In genomic region chr2:88211809-88212154, GRCh38 we compare ENCODE assay signal across 22 cellular contexts. TPM values are rescaled to one million over a fixed set of nuclear protein-coding genes. Genes with fewer than 3 reads are reported as not detected.
DNase-seq lines count a peak whose midpoint lies in the region; ATAC-seq, FAIRE-seq and TF ChIP-seq lines count a peak whose summit lies in the region.
"Had no signal": no experiment of that assay in that cellular context is flagged by ENCODE, and none has a peak within 500 bp of the region (broad histone marks: within the 10 kb centered on the region; RNA-seq: fewer than 3 reads in every experiment).

No MANE protein-coding gene starts in this region.

- H3K27ac ChIP-seq in GM23338 (ENCODE audit: low read depth) (no peak overlapping the region), H1 (ENCODE audit: low read depth, low read length) (no peak overlapping the region), iPS-20b (ENCODE audit: low read length) (no peak overlapping the region)
- H3K27ac ChIP-seq: 22Rv1; A549; BLaER1 treated with 17β-estradiol and CSF1 and Interleukin-3, amounts not matched to agents 10 nM and 100 nM; C4-2B had no signal

- no peaks in the 10 kb centered on the region for H3K9me3 ChIP-seq in H1 (ENCODE audit: insufficient read depth in 2 of 2, low read depth in 1 of 2, low read length in 1 of 2)
- no peaks in the 10 kb centered on the region for H3K9me3 ChIP-seq in iPS-20b (ENCODE audit: insufficient read depth, low read depth, low read length)
- H3K9me3 ChIP-seq: A549; BLaER1 treated with 17β-estradiol and CSF1 and Interleukin-3, amounts not matched to agents 10 nM and 100 nM; Caco-2 had no signal

- POLR2A ChIA-PET in H1 (lab: Charles Lee; ENCODE audit: partially characterized antibody) = interaction anchor here (0.9 to 1.4 kb wide), 3 partner anchors 11 to 21 kb away, joined by 3 to 4 read pairs (median 3); no protein-coding TSS in a partner anchor

- H3K18ac ChIP-seq in H1 (ENCODE audit: extremely low read depth, low read length) = no peak overlapping the region

- H4K20me1 ChIP-seq in GM23338 (replicated peaks; ENCODE audit: insufficient read depth) (no peaks in the 10 kb centered on the region), H1 (replicated peaks in 1 of 2; ENCODE audit: control insufficient read depth in 1 of 2, insufficient read depth in 2 of 2, low read length in 2 of 2) (no peaks in the 10 kb centered on the region)
- H4K20me1 ChIP-seq: BLaER1 treated with 17β-estradiol and CSF1 and Interleukin-3, amounts not matched to agents 10 nM and 100 nM had no signal

- H2BK5ac ChIP-seq in H1 (ENCODE audit: low read depth, low read length) = no peak overlapping the region

- no peak for TF ChIP-seq EP300 in H1 (IDR thresholded peaks at IDR 0.05; ENCODE audit: borderline replicate concordance in 1 of 2, low read depth in 2 of 2, low read length in 2 of 2)

- no peak overlapping the region for H4K91ac ChIP-seq in H1 (replicated peaks; ENCODE audit: insufficient read length, low read length)

- no peak overlapping the region for H2BK20ac ChIP-seq in H1 (ENCODE audit: low read length)

- no peak overlapping the region for H3K14ac ChIP-seq in H1 (ENCODE audit: insufficient read length)

- no peak overlapping the region for H4K5ac ChIP-seq in H1 (ENCODE audit: insufficient read length, low read depth, low read length)

- no peaks in the 10 kb centered on the region for H3K23me2 ChIP-seq in H1 (ENCODE audit: low read depth, low read length)

- no peak for FAIRE-seq in H1 (lab: Jason Lieb, UNC)
- FAIRE-seq: A549, D721Med, G401.6, GM12891, GM19239 had no signal

- TF ChIP-seq POLR2A in H1 (IDR thresholded peaks at IDR 0.05; ENCODE audit: control extremely low read depth in 1 of 2, low read depth in 2 of 2, low read length in 2 of 2) = no peak

- H2BK120ac ChIP-seq in H1 (replicated peaks; ENCODE audit: low read depth, low read length) = peak overlapping the region; percentile 59

- no peak overlapping the region for H4K8ac ChIP-seq in H1 (ENCODE audit: extremely low read depth, insufficient read depth, low read length)

- no peak overlapping the region for H3K4me3 Mint-ChIP-seq in activated CD8-positive, alpha-beta memory T cell treated with anti-CD3 and anti-CD28 coated beads, Interleukin-2, amount 10 ng/mL, durations not matched to agents 7 days and 5 days
- no peak overlapping the region for H3K4me3 Mint-ChIP-seq in GM23338
- H3K4me3 Mint-ChIP-seq: B cell; CD4-positive, alpha-beta T cell; CD8-positive, alpha-beta T cell had no signal

- peaks cover 20% of the 10 kb centered on the region for H3K27me3 Mint-ChIP-seq in activated CD8-positive, alpha-beta memory T cell treated with anti-CD3 and anti-CD28 coated beads, Interleukin-2, amount 10 ng/mL, durations not matched to agents 7 days and 5 days
- no peaks in the 10 kb centered on the region for H3K27me3 Mint-ChIP-seq in GM23338 (ENCODE audit: insufficient read depth, low read depth, poor library complexity)

- no peak overlapping the region for H3K27ac Mint-ChIP-seq in activated CD8-positive, alpha-beta memory T cell treated with anti-CD3 and anti-CD28 coated beads, Interleukin-2, amount 10 ng/mL, durations not matched to agents 7 days and 5 days
- peak overlapping the region; percentile 80; the same call in 1 of the 2 replicates for H3K27ac Mint-ChIP-seq in GM23338
- H3K27ac Mint-ChIP-seq: B cell; CD4-positive, alpha-beta T cell; CD8-positive, alpha-beta T cell had no signal

- H3K79me1 ChIP-seq in H1 (ENCODE audit: low read depth, low read length) = no peaks in the 10 kb centered on the region

- TF ChIP-seq CTCF in GM23338 (conservative IDR thresholded peaks at IDR 0.05; ENCODE audit: low read depth in 2 of 2) (no peak), H1 (IDR thresholded peaks at IDR 0.05; ENCODE audit: control extremely low read depth in 1 of 3, insufficient read depth in 1 of 3, low read depth in 1 of 3, low read length in 3 of 3) (no peak)

- H3K4me1 ChIP-seq in GM23338 (ENCODE audit: insufficient read depth) (peaks cover 4% of the 10 kb centered on the region; the same call in 1 of the 2 replicates), H1 (replicated peaks in 1 of 4; ENCODE audit: control insufficient read depth in 3 of 4, insufficient read depth in 4 of 4, low read length in 3 of 4) (peaks cover 4 to 5% (median 4%) of the 10 kb centered on the region in 4 experiments; a peak in 6 of 7 replicates), iPS-20b (ENCODE audit: insufficient read depth, low read length) (peaks cover 11% of the 10 kb centered on the region)
- H3K4me1 ChIP-seq: A549; BLaER1 treated with 17β-estradiol and CSF1 and Interleukin-3, amounts not matched to agents 10 nM and 100 nM had no signal

- no peaks in the 10 kb centered on the region for H3K36me3 Mint-ChIP-seq in activated CD8-positive, alpha-beta memory T cell treated with anti-CD3 and anti-CD28 coated beads, Interleukin-2, amount 10 ng/mL, durations not matched to agents 7 days and 5 days
- no peaks in the 10 kb centered on the region for H3K36me3 Mint-ChIP-seq in GM23338 (ENCODE audit: low read depth)
- H3K36me3 Mint-ChIP-seq: CD8-positive, alpha-beta T cell had no signal

- no peak overlapping the region for H2BK15ac ChIP-seq in H1 (ENCODE audit: low read length)

- no peaks in the 10 kb centered on the region for H3K36me3 ChIP-seq in GM23338 (ENCODE audit: insufficient read depth)
- no peaks in the 10 kb centered on the region for H3K36me3 ChIP-seq in H1 (ENCODE audit: control insufficient read depth in 2 of 4, insufficient read depth in 4 of 4, low read length in 3 of 4)
- H3K36me3 ChIP-seq in iPS-20b (ENCODE audit: insufficient read depth, low read depth, low read length) = no peaks in the 10 kb centered on the region
- H3K36me3 ChIP-seq: BLaER1 treated with 17β-estradiol and CSF1 and Interleukin-3, amounts not matched to agents 10 nM and 100 nM had no signal

- H3K4me3 ChIP-seq in GM23338 (no peak overlapping the region), H1 (ENCODE audit: extremely low read depth in 1 of 4, insufficient read depth in 2 of 4, low read depth in 3 of 4, low read length in 4 of 4) (no peak overlapping the region), iPS-20b (ENCODE audit: low read length) (peak overlapping the region; percentile 48; the same call in 1 of the 2 replicates)
- H3K4me3 ChIP-seq: A549; BLaER1 treated with 17β-estradiol and CSF1 and Interleukin-3, amounts not matched to agents 10 nM and 100 nM had no signal

- no peak overlapping the region for H3K9ac ChIP-seq in H1 (replicated peaks in 1 of 4; ENCODE audit: extremely low read depth in 1 of 4, low read depth in 3 of 4, low read length in 3 of 4)
- peak overlapping the region; percentile 67; the same call in 1 of the 2 replicates for H3K9ac ChIP-seq in iPS-20b (ENCODE audit: low read depth, low read length)
- H3K9ac ChIP-seq: BLaER1 treated with 17β-estradiol and CSF1 and Interleukin-3, amounts not matched to agents 10 nM and 100 nM had no signal

- H3K79me2 ChIP-seq in GM23338 (replicated peaks; ENCODE audit: insufficient read depth) = no peaks in the 10 kb centered on the region
- no peaks in the 10 kb centered on the region for H3K79me2 ChIP-seq in H1 (ENCODE audit: control insufficient read depth in 1 of 2, insufficient read depth in 2 of 2, low read length in 2 of 2)

- peak; percentile 4 for DNase-seq in activated CD8-positive, alpha-beta memory T cell treated with anti-CD3 and anti-CD28 coated beads, Interleukin-2, amount 10 ng/mL, durations not matched to agents 7 days and 5 days
- DNase-seq in activated CD8-positive, alpha-beta memory T cell treated with anti-CD3 and anti-CD28 coated beads for 24 hours = no peak
- DNase-seq in GM23338 (ENCODE audit: low spot score) (no peak), H1 (ENCODE audit: low read depth in 1 of 2, low spot score in 2 of 2) (no peak), NCI-H2081 (lab: John Stamatoyannopoulos, UW) (no peak), SW480 (ENCODE audit: low spot score) (no peak), kidney tubule cell (ENCODE audit: low spot score) (no peak)
- DNase-seq: CD4-positive, alpha-beta T cell; CD8-positive, alpha-beta T cell; DMS79 treated with DMSO at 0.1 percent for 48 hours; GF-D8 had no signal

- H2AK5ac ChIP-seq in H1 (ENCODE audit: low read depth, low read length) = no peak overlapping the region

- ATAC-seq in activated CD8-positive, alpha-beta memory T cell treated with anti-CD3 and anti-CD28 coated beads, Interleukin-2, amount 10 ng/mL, durations not matched to agents 7 days and 5 days = no peak
- no peak for ATAC-seq in GM23338
- ATAC-seq: CD8-positive, alpha-beta T cell had no signal

- no peaks in the 10 kb centered on the region for H3K4me1 Mint-ChIP-seq in activated CD8-positive, alpha-beta memory T cell treated with anti-CD3 and anti-CD28 coated beads, Interleukin-2, amount 10 ng/mL, durations not matched to agents 7 days and 5 days
- H3K4me1 Mint-ChIP-seq in GM23338 = peaks cover 22% of the 10 kb centered on the region
- H3K4me1 Mint-ChIP-seq: B cell had no signal

- H2AFZ ChIP-seq in GM23338 (peak overlapping the region; percentile 72), H1 (ENCODE audit: low read length) (peak overlapping the region; percentile 98; the same call in 1 of the 2 replicates)

- no peak overlapping the region for H3K4ac ChIP-seq in H1 (replicated peaks; ENCODE audit: insufficient read length, low read depth, low read length)

- H2BK12ac ChIP-seq in H1 (ENCODE audit: low read depth, low read length) = 0 out of 2 replicates have a peak overlapping the region, but pooled peaks have one; percentile 45

- H3K9me2 ChIP-seq in GM23338 (ENCODE audit: insufficient read depth) = peaks cover 3% of the 10 kb centered on the region; the same call in 1 of the 2 replicates

- H3K23ac ChIP-seq in H1 (ENCODE audit: insufficient read length) = no peak overlapping the region

- peak overlapping the region; percentile 18 for H3K4me2 ChIP-seq in GM23338
- H3K4me2 ChIP-seq in H1 (ENCODE audit: insufficient read depth in 1 of 2, low read depth in 2 of 2, low read length in 2 of 2) = 0 out of 4 replicates have a peak overlapping the region, but pooled peaks of 1 of the 2 experiments have one; percentile 47
- H3K4me2 ChIP-seq: A549; BLaER1 treated with 17β-estradiol and CSF1 and Interleukin-3, amounts not matched to agents 10 nM and 100 nM had no signal

- H3K27me3 ChIP-seq in GM23338 (ENCODE audit: insufficient read depth) (no peaks in the 10 kb centered on the region), H1 (replicated peaks in 1 of 4; ENCODE audit: control insufficient read depth in 3 of 4, extremely low read depth in 1 of 4, insufficient read depth in 3 of 4, low read length in 3 of 4) (no peaks in the 10 kb centered on the region), iPS-20b (ENCODE audit: insufficient read depth, low read length) (no peaks in the 10 kb centered on the region)
- H3K27me3 ChIP-seq: BLaER1 treated with 17β-estradiol and CSF1 and Interleukin-3, amounts not matched to agents 10 nM and 100 nM had no signal

- CTCF ChIA-PET in activated CD8-positive, alpha-beta memory T cell treated with anti-CD3 and anti-CD28 coated beads, Interleukin-2, amount 10 ng/mL, durations not matched to agents 7 days and 5 days (lab: Charles Lee) = no interaction called here
- CTCF ChIA-PET in H1 (lab: Charles Lee; ENCODE audit: partially characterized antibody) = interaction anchor here (0.5 to 3.6 kb wide), 23 partner anchors 9 to 461 kb away, joined by 3 to 22 read pairs (median 4); no protein-coding TSS in a partner anchor

- H3K9me3 Mint-ChIP-seq in activated CD8-positive, alpha-beta memory T cell treated with anti-CD3 and anti-CD28 coated beads, Interleukin-2, amount 10 ng/mL, durations not matched to agents 7 days and 5 days (ENCODE audit: low read depth) = no peaks in the 10 kb centered on the region
- no peaks in the 10 kb centered on the region; the same call in 2 of the 3 replicates for H3K9me3 Mint-ChIP-seq in GM23338
- H3K9me3 Mint-ChIP-seq: CD8-positive, alpha-beta T cell had no signal

- no peak overlapping the region for H3K56ac ChIP-seq in H1 (replicated peaks; ENCODE audit: insufficient read length, low read depth, low read length)

- WGBS in H1 (ENCODE audit: extremely low coverage in 1 of 2, insufficient coverage in 1 of 2, insufficient read length in 1 of 2, insufficient replicate concordance in 2 of 2, low coverage in 1 of 2, low lambda C conversion rate in 2 of 2, missing lambda C conversion rate in 1 of 2), 2 experiments = 100% methylated on average over 2 of the region's 2 CpGs; no CpG with 5 or more reads in 1 of the 2 experiments

- H3F3A ChIP-seq in GM23338 (replicated peaks; ENCODE audit: low read depth) = no peaks in the 10 kb centered on the region

- TF ChIP-seq RAD21 in H1 (IDR thresholded peaks at IDR 0.05 in 1 of 2, conservative IDR thresholded peaks at IDR 0.05 in 1 of 2; ENCODE audit: low read depth in 2 of 2, low read length in 2 of 2) = no peak

RNA-seq across cellular contexts. Expression of gene THNSL2, which starts 41.6 kb away (rescaled TPM):
- under 1 TPM; 0.53 to 0.77 TPM for total RNA-seq in activated CD8-positive, alpha-beta memory T cell treated with anti-CD3 and anti-CD28 coated beads, Interleukin-2, amount 10 ng/mL, durations not matched to agents 7 days and 5 days
- total RNA-seq in GM23338 (2014; rRNA removed; shearing (Covaris generic)) = 8.6 and 12.9 TPM in 2 replicates
- polyA plus RNA-seq in GM23338 (2016; fragmentation: Nextera tagmentation; extraction: Ambion mirVana) = 3.8 and 3.9 TPM in 2 replicates
- total RNA-seq in H1 (2021; fragmentation: NEBNext Ultra II Directional; extraction: Animal tissue kit (Norgen Biotek cat#: 25700)) = 4.6 TPM in 2 replicates
- 7.0 and 8.0 TPM in 2 replicates for polyA plus RNA-seq in H1 (2011; rRNA removed)
- polyA plus RNA-seq in H1 (2011; cell fraction: cytosol; rRNA removed) = 9.4 TPM
- 16.0 TPM for polyA plus RNA-seq in H1 (2011; cell fraction: nucleus; rRNA removed)
- 5.5 to 9.6 TPM (median 7.8 TPM) in 4 replicates for polyA plus RNA-seq in H1 (2012, experiment 1 of 2)
- 5.1 TPM for polyA plus RNA-seq in H1 (2012, experiment 2 of 2)
- 3.4 TPM for polyA plus RNA-seq in H1 (2013, experiment 1 of 2)
- 3.7 TPM for polyA plus RNA-seq in H1 (2013, experiment 2 of 2)
- polyA minus RNA-seq in H1 (2011; rRNA and poly(A)+ RNA removed) = 6.5 and 10.5 TPM in 2 replicates
- 3.9 TPM for polyA minus RNA-seq in H1 (2011; cell fraction: cytosol; rRNA and poly(A)+ RNA removed)
- 10.5 TPM for polyA minus RNA-seq in H1 (2011; cell fraction: nucleus; rRNA and poly(A)+ RNA removed)
